In genomic region chr17:80294210-80294609, GRCh38 we compare ENCODE assay signal across 15 cellular contexts. TPM values are rescaled to one million over a fixed set of nuclear protein-coding genes. Genes with fewer than 3 reads are reported as not detected.
DNase-seq lines count a peak whose midpoint lies in the region; ATAC-seq and TF ChIP-seq lines count a peak whose summit lies in the region.
"Had no signal": no experiment of that assay in that cellular context is flagged by ENCODE, and none has a peak within 500 bp of the region (broad histone marks: within the 10 kb centered on the region; RNA-seq: fewer than 3 reads in every experiment).

No MANE protein-coding gene starts in this region.

- H3K4me1 Mint-ChIP-seq in activated CD4-positive, alpha-beta memory T cell treated with anti-CD3 and anti-CD28 coated beads, Interleukin-2, amount 10 ng/mL, durations not matched to agents 7 days and 5 days: peaks cover 44% of the 10 kb centered on the region
- H3K4me1 Mint-ChIP-seq in stimulated activated effector memory CD8-positive, alpha-beta T cell treated with anti-CD3 and anti-CD28 coated beads, Interleukin-12 subunit alpha, Interleukin-12 subunit beta, amount 100 ng/mL, for 72 hours: peaks cover 50% of the 10 kb centered on the region
- H3K4me1 Mint-ChIP-seq in Calu3 (ENCODE audit: low read depth, unreplicated experiment): no peaks in the 10 kb centered on the region
- H3K4me1 Mint-ChIP-seq: activated B cell treated with CpG ODN at 0.5 μM for 24 hours had no signal

- CTCF ChIA-PET in activated CD4-positive, alpha-beta memory T cell treated with anti-CD3 and anti-CD28 coated beads, Interleukin-2, amount 10 ng/mL, durations not matched to agents 7 days and 5 days (lab: Charles Lee): no interaction called here
- CTCF ChIA-PET in Calu3 (lab: Charles Lee): interaction anchor here (0.6 kb wide), 1 partner anchor 148 kb away, joined by 4 read pairs; no protein-coding TSS in a partner anchor

- H3K9me3 Mint-ChIP-seq in activated CD4-positive, alpha-beta memory T cell treated with anti-CD3 and anti-CD28 coated beads, Interleukin-2, amount 10 ng/mL, durations not matched to agents 7 days and 5 days: no peaks in the 10 kb centered on the region
- no peaks in the 10 kb centered on the region for H3K9me3 Mint-ChIP-seq in stimulated activated effector memory CD8-positive, alpha-beta T cell treated with anti-CD3 and anti-CD28 coated beads, Interleukin-12 subunit alpha, Interleukin-12 subunit beta, amount 100 ng/mL, for 72 hours
- no peaks in the 10 kb centered on the region for H3K9me3 Mint-ChIP-seq in Calu3 (ENCODE audit: low read depth, unreplicated experiment)
- H3K9me3 Mint-ChIP-seq: activated B cell treated with CpG ODN at 0.5 μM for 24 hours had no signal

- no peaks in the 10 kb centered on the region for H3K27me3 Mint-ChIP-seq in activated CD4-positive, alpha-beta memory T cell treated with anti-CD3 and anti-CD28 coated beads, Interleukin-2, amount 10 ng/mL, durations not matched to agents 7 days and 5 days
- no peaks in the 10 kb centered on the region for H3K27me3 Mint-ChIP-seq in Calu3 (ENCODE audit: unreplicated experiment)
- H3K27me3 Mint-ChIP-seq: activated B cell treated with CpG ODN at 0.5 μM for 24 hours had no signal

- peak; percentile 15 for DNase-seq in left cardiac atrium
- DNase-seq in Right ventricle myocardium inferior (ENCODE audit: missing footprints): no peak
- no peak for DNase-seq in activated CD4-positive, alpha-beta memory T cell treated with anti-CD3 and anti-CD28 coated beads, Interleukin-2, amount 10 ng/mL, durations not matched to agents 7 days and 5 days
- DNase-seq in left colon: no peak
- no peak for DNase-seq in stimulated activated effector memory CD8-positive, alpha-beta T cell treated with anti-CD3 and anti-CD28 coated beads, Interleukin-12 subunit alpha, Interleukin-12 subunit beta, amount 100 ng/mL, for 72 hours (ENCODE audit: low spot score in 2 of 2)
- no peak for DNase-seq in kidney tubule cell (ENCODE audit: low spot score)
- DNase-seq in NAMALWA (ENCODE audit: low spot score): no peak
- DNase-seq in Calu3: no peak
- DNase-seq: activated B cell treated with CpG ODN at 0.5 μM for 24 hours; activated naive CD4-positive, alpha-beta T cell; islet precursor cell; NCI-H1694 treated with DMSO at 0.1 percent for 48 hours; NCI-H446; stomach; T-helper 2 cell had no signal

- peak in 1 of 2 donors; percentile 44 for ATAC-seq in left cardiac atrium
- no peak for ATAC-seq in Right ventricle myocardium inferior
- peak; percentile 15 for ATAC-seq in left colon
- peak; percentile 63 for ATAC-seq in stimulated activated effector memory CD8-positive, alpha-beta T cell treated with anti-CD3 and anti-CD28 coated beads, Interleukin-12 subunit alpha, Interleukin-12 subunit beta, amount 100 ng/mL, for 72 hours

- no peak overlapping the region for H3K4me3 Mint-ChIP-seq in activated CD4-positive, alpha-beta memory T cell treated with anti-CD3 and anti-CD28 coated beads, Interleukin-2, amount 10 ng/mL, durations not matched to agents 7 days and 5 days
- H3K4me3 Mint-ChIP-seq in stimulated activated effector memory CD8-positive, alpha-beta T cell treated with anti-CD3 and anti-CD28 coated beads, Interleukin-12 subunit alpha, Interleukin-12 subunit beta, amount 100 ng/mL, for 72 hours: no peak overlapping the region
- no peak overlapping the region for H3K4me3 Mint-ChIP-seq in Calu3 (ENCODE audit: low read depth, unreplicated experiment)
- H3K4me3 Mint-ChIP-seq: activated B cell treated with CpG ODN at 0.5 μM for 24 hours had no signal

- POLR2A ChIA-PET in activated CD4-positive, alpha-beta memory T cell treated with anti-CD3 and anti-CD28 coated beads, Interleukin-2, amount 10 ng/mL, durations not matched to agents 7 days and 5 days (lab: Charles Lee): interaction anchor here (1.1 to 2.4 kb wide), 6 partner anchors 9 to 193 kb away, joined by 3 to 16 read pairs (median 4); partner anchors contain the start of gene GAA

- H3K27ac Mint-ChIP-seq in activated CD4-positive, alpha-beta memory T cell treated with anti-CD3 and anti-CD28 coated beads, Interleukin-2, amount 10 ng/mL, durations not matched to agents 7 days and 5 days: peak overlapping the region; percentile 40
- peak overlapping the region; percentile 87 for H3K27ac Mint-ChIP-seq in stimulated activated effector memory CD8-positive, alpha-beta T cell treated with anti-CD3 and anti-CD28 coated beads, Interleukin-12 subunit alpha, Interleukin-12 subunit beta, amount 100 ng/mL, for 72 hours
- no peak overlapping the region for H3K27ac Mint-ChIP-seq in Calu3 (ENCODE audit: unreplicated experiment)
- H3K27ac Mint-ChIP-seq: activated B cell treated with CpG ODN at 0.5 μM for 24 hours had no signal

- peaks cover 88% of the 10 kb centered on the region for H3K36me3 Mint-ChIP-seq in activated CD4-positive, alpha-beta memory T cell treated with anti-CD3 and anti-CD28 coated beads, Interleukin-2, amount 10 ng/mL, durations not matched to agents 7 days and 5 days (ENCODE audit: low read depth)
- no peaks in the 10 kb centered on the region for H3K36me3 Mint-ChIP-seq in stimulated activated effector memory CD8-positive, alpha-beta T cell treated with anti-CD3 and anti-CD28 coated beads, Interleukin-12 subunit alpha, Interleukin-12 subunit beta, amount 100 ng/mL, for 72 hours
- peaks cover 88% of the 10 kb centered on the region for H3K36me3 Mint-ChIP-seq in Calu3 (ENCODE audit: insufficient read depth, unreplicated experiment)

- TF ChIP-seq CTCF in Calu3 (IDR thresholded peaks at IDR 0.05; ENCODE audit: unreplicated experiment): no peak

- intact Hi-C loops in left cardiac atrium (cut with DNase I): no loop called here
- intact Hi-C loops in Right ventricle myocardium inferior (cut with DNase I): no loop called here
- intact Hi-C loops in left colon (cut with DNase I, micrococcal nuclease): no loop called here
- intact Hi-C loops in Calu3 (cut with micrococcal nuclease; ENCODE audit: unreplicated experiment): no loop called here

- BruUV-seq in Calu3 (replicated peaks; lab: Mats Ljungman, UMichigan): no TSS peak

RNA-seq across cellular contexts. Expression of gene RNF213, which starts 33.6 kb away (rescaled TPM):
- total RNA-seq in left cardiac atrium (10 to 100 TPM; 43.4 to 48.4 TPM), Right ventricle myocardium inferior (28.6 TPM), left colon (100 to 1,000 TPM in 1 of 2 donors, 10 to 100 TPM in 1; 95.9 to 142 TPM), Calu3 (2022) (221 and 369 TPM in 2 replicates)
- 100 to 1,000 TPM; 787 to 849 TPM for total RNA-seq in activated CD4-positive, alpha-beta memory T cell treated with anti-CD3 and anti-CD28 coated beads, Interleukin-2, amount 10 ng/mL, durations not matched to agents 7 days and 5 days
